8 cellular contexts compared by ENCODE assay signal in genomic region chr15:22978691-22979068, GRCh38. TPM values are rescaled to one million over a fixed set of nuclear protein-coding genes. Genes with fewer than 3 reads are reported as not detected.
DNase-seq lines count a peak whose midpoint lies in the region; ATAC-seq, FAIRE-seq and TF ChIP-seq lines count a peak whose summit lies in the region.

No MANE protein-coding gene starts in this region.

- H3K9me3 Mint-ChIP-seq in endodermal cell = no peaks in the 10 kb centered on the region

- H3K27ac ChIP-seq in endodermal cell (ENCODE audit: low read depth, low read length) (no peak overlapping the region), pancreas (no peak overlapping the region)

- ATAC-seq in pancreas = peak in 2 of 4 donors; percentile 3 to 8
- ATAC-seq in GM18858 (IDR thresholded peaks at IDR 0.05; ENCODE audit: unreplicated experiment) = no peak

- H3K4me1 Mint-ChIP-seq in endodermal cell = peaks cover 10% of the 10 kb centered on the region

- H3K9ac ChIP-seq in NT2/D1 (ENCODE audit: insufficient read length, low read depth) (no peak overlapping the region), endodermal cell (ENCODE audit: extremely low read depth, low read length, poor library complexity, severe bottlenecking) (no peak overlapping the region)

- TF ChIP-seq POLR2A in GM12891 (IDR thresholded peaks at IDR 0.05; ENCODE audit: low read depth, low read length) = no peak

- no peak overlapping the region for H3K27ac Mint-ChIP-seq in endodermal cell

- no peak for FAIRE-seq in pancreas (lab: Jason Lieb, UNC)
- FAIRE-seq in GM12891 (lab: Jason Lieb, UNC) = no peak

- H3K36me3 Mint-ChIP-seq in endodermal cell (ENCODE audit: low read depth) = no peaks in the 10 kb centered on the region

- H3K4me1 ChIP-seq in NT2/D1 (ENCODE audit: insufficient read depth, insufficient read length) (peaks cover 2% of the 10 kb centered on the region), endodermal cell (ENCODE audit: control insufficient read depth, insufficient read depth, low read length) (peaks cover 3% of the 10 kb centered on the region), pancreas (peaks cover 5 to 19% (median 8%) of the 10 kb centered on the region in 3 donors)

- no peaks in the 10 kb centered on the region for H3K9me3 ChIP-seq in NT2/D1 (ENCODE audit: insufficient read depth, low read length)
- no peaks in the 10 kb centered on the region for H3K9me3 ChIP-seq in endodermal cell (ENCODE audit: control insufficient read depth, low read length)
- no peaks in the 10 kb centered on the region for H3K9me3 ChIP-seq in pancreas

- no peak for DNase-seq in NT2/D1 (ENCODE audit: low read depth, low spot score)
- no peak for DNase-seq in endodermal cell
- DNase-seq in pancreas = no peak
- no peak for DNase-seq in nucleus accumbens (lab: John Stamatoyannopoulos, UW)
- no peak for DNase-seq in effector CD4-positive, alpha-beta T cell
- no peak for DNase-seq in GM12891 (ENCODE audit: insufficient read length, low spot score)

- H3K27me3 ChIP-seq in NT2/D1 (ENCODE audit: insufficient read depth, insufficient read length) (peaks cover 29% of the 10 kb centered on the region), endodermal cell (ENCODE audit: control insufficient read depth, insufficient read depth, low read length, poor library complexity, severe bottlenecking) (peaks cover 6% of the 10 kb centered on the region), pancreas (no peaks in the 10 kb centered on the region)

- TF ChIP-seq CTCF in endodermal cell (conservative IDR thresholded peaks at IDR 0.05) = no peak
- TF ChIP-seq CTCF in pancreas (IDR thresholded peaks at IDR 0.05) = no peak

- peak overlapping the region; percentile 80 for H3K4me3 Mint-ChIP-seq in endodermal cell

- intact Hi-C loops in pancreas (cut with DNase I) = no loop called here

- WGBS in endodermal cell (ENCODE audit: insufficient coverage in 1 of 2, insufficient read length in 1 of 2), 2 experiments = 51 to 61% methylated on average over 4 to 7 of the region's 7 CpGs
- 17 to 26% methylated on average over 7 of the region's 7 CpGs for WGBS in pancreas, 2 donors

- H3K4me3 ChIP-seq in GM08714 (ENCODE audit: low read length) (peak overlapping the region; percentile 94; the same call in 1 of the 2 replicates), NT2/D1 (ENCODE audit: insufficient read length, low read depth) (peak overlapping the region; percentile 64), endodermal cell (ENCODE audit: low read length) (peak overlapping the region; percentile 100), pancreas (peak overlapping the region; percentile 84 to 99 (median 91))

- no peaks in the 10 kb centered on the region for H3K36me3 ChIP-seq in NT2/D1 (ENCODE audit: insufficient read depth, insufficient read length, low read length)
- H3K36me3 ChIP-seq in endodermal cell (ENCODE audit: control insufficient read depth, insufficient read depth, low read length) = no peaks in the 10 kb centered on the region
- H3K36me3 ChIP-seq in pancreas = no peaks in the 10 kb centered on the region

- H3K27me3 Mint-ChIP-seq in endodermal cell (ENCODE audit: insufficient read depth) = peaks cover 17% of the 10 kb centered on the region

TF ChIP-seq in GM12891, 5 proteins besides CTCF, POLR2A, EP300 and RAD21:
- TF ChIP-seq POLR2AphosphoS5 (IDR thresholded peaks at IDR 0.05; ENCODE audit: low read depth, low read length) (no peak), SPI1 (IDR thresholded peaks at IDR 0.05; ENCODE audit: low read depth, low read length) (no peak), PAX5 (IDR thresholded peaks at IDR 0.05; ENCODE audit: insufficient read depth, low read length, severe bottlenecking) (no peak), TAF1 (IDR thresholded peaks at IDR 0.05; ENCODE audit: low read depth, low read length) (no peak), POU2F2 (IDR thresholded peaks at IDR 0.05; ENCODE audit: low read depth, low read length) (no peak)
TF ChIP-seq in GM12891: peak in this region for 0.

RNA-seq across cellular contexts. Expression of gene CYFIP1, which starts 1.5 kb away (rescaled TPM):
- 100 to 1,000 TPM; 134 to 139 TPM for total RNA-seq in endodermal cell
- 81.2 TPM for polyA plus RNA-seq in endodermal cell (2013, experiment 1 of 2)
- polyA plus RNA-seq in endodermal cell (2013, experiment 2 of 2) = 81.8 TPM
- total RNA-seq in pancreas = 10 to 100 TPM; 51.7 to 99.1 (median 66.8) TPM
- 10 to 100 TPM; 21.3 to 29.0 TPM for polyA plus RNA-seq in pancreas
- polyA plus RNA-seq in GM12891 (2012; ENCODE audit: low read depth, missing spikeins) = 34.1 TPM
